15 cellular contexts compared by ENCODE assay signal in the genomic region with DNA sequence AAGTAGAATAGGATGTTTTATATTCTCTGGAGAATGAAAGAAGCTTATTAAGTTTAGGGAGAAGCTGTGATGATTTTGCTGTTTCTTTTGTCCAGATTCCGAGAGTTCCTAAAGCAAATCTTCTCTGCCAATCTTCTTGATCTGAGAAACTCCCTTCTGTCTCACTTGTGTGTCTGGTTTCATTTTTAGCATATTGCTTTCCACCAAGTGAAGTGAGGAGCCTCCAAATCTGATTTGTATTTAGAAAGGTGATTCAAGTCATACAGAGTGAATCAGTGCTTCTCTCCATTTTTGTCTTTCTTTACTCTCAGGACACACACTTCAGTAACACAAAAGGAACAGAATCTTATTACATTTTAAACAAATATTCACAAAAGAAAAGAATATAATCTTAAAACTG. TPM values are rescaled to one million over a fixed set of nuclear protein-coding genes. Genes with fewer than 3 reads are reported as not detected.
DNase-seq lines count a peak whose midpoint lies in the region; ATAC-seq and TF ChIP-seq lines count a peak whose summit lies in the region.
"Had no signal": no experiment of that assay in that cellular context is flagged by ENCODE, and none has a peak within 500 bp of the region (broad histone marks: within the 10 kb centered on the region; RNA-seq: fewer than 3 reads in every experiment).

No MANE protein-coding gene starts in this region.

- H3K4me1 ChIP-seq in OCI-LY3 (ENCODE audit: low read length) = peaks cover 18% of the 10 kb centered on the region
- H3K4me1 ChIP-seq: thyroid gland had no signal

- no peak for TF ChIP-seq CTCF in OCI-LY3 (IDR thresholded peaks at IDR 0.05; ENCODE audit: low read depth, low read length)

- H3K9me3 Mint-ChIP-seq in activated T-cell treated with anti-CD3 and anti-CD28 coated beads, Interleukin-2, amount 50 U/mL, for 4 hours = no peaks in the 10 kb centered on the region

- no peak for DNase-seq in activated T-cell treated with anti-CD3 and anti-CD28 coated beads, Interleukin-2, amount 50 U/mL, for 4 hours
- DNase-seq in activated T-cell treated with anti-CD3 and anti-CD28 coated beads, Interleukin-2, amount 50 U/mL, for 1 hour = no peak
- DNase-seq in stimulated activated naive CD8-positive, alpha-beta T cell treated with anti-CD3 and anti-CD28 coated beads, Interleukin-15, Interleukin-2, amounts not matched to agents 100 U/mL and 50 U/mL, for 24 hours = no peak
- no peak for DNase-seq in epidermal melanocyte (ENCODE audit: insufficient read length, low spot score)
- no peak for DNase-seq in Kasumi-1 (lab: John Stamatoyannopoulos, UW)
- DNase-seq: activated CD4-positive, CD25-positive, alpha-beta regulatory T cell; GF-D8; islet precursor cell; NCI-H1417; NCI-H69; posterior cingulate gyrus; thyroid gland had no signal

- no peaks in the 10 kb centered on the region for H3K27me3 ChIP-seq in OCI-LY3 (ENCODE audit: low read depth, low read length)
- H3K27me3 ChIP-seq: thyroid gland had no signal

- H3K27ac ChIP-seq in OCI-LY3 (ENCODE audit: low read length) = peak overlapping the region; percentile 64
- H3K27ac ChIP-seq: thyroid gland had no signal

- H3K4me2 ChIP-seq in OCI-LY3 (ENCODE audit: low read length) = peak overlapping the region; percentile 61

- peak overlapping the region; percentile 7; the same call in 1 of the 2 replicates for H3K9ac ChIP-seq in OCI-LY3 (ENCODE audit: low read length)

- no peaks in the 10 kb centered on the region for H3K27me3 Mint-ChIP-seq in activated T-cell treated with anti-CD3 and anti-CD28 coated beads, Interleukin-2, amount 50 U/mL, for 4 hours (ENCODE audit: low read depth)

- ATAC-seq in activated T-cell treated with anti-CD3 and anti-CD28 coated beads, Interleukin-2, amount 50 U/mL, for 4 hours = peak; percentile 82
- peak; percentile 69 for ATAC-seq in GM21381 (IDR thresholded peaks at IDR 0.05; ENCODE audit: unreplicated experiment)
- ATAC-seq in stimulated activated naive CD8-positive, alpha-beta T cell treated with anti-CD3 and anti-CD28 coated beads, Interleukin-15, Interleukin-2, amounts not matched to agents 100 U/mL and 50 U/mL, for 24 hours = peak; percentile 81
- no peak for ATAC-seq in GM19452 (IDR thresholded peaks at IDR 0.05; ENCODE audit: unreplicated experiment)

- peaks cover 17% of the 10 kb centered on the region for H3K4me1 Mint-ChIP-seq in activated T-cell treated with anti-CD3 and anti-CD28 coated beads, Interleukin-2, amount 50 U/mL, for 4 hours (ENCODE audit: low read depth)

- H4K20me1 ChIP-seq in OCI-LY3 (ENCODE audit: insufficient read depth, low read length) = no peaks in the 10 kb centered on the region

- peaks cover 17% of the 10 kb centered on the region for H3K36me3 ChIP-seq in OCI-LY3 (replicated peaks; ENCODE audit: low read depth, low read length)

- H2AFZ ChIP-seq in OCI-LY3 (ENCODE audit: low read depth, low read length) = no peak overlapping the region

- no peaks in the 10 kb centered on the region for H3K9me3 ChIP-seq in OCI-LY3 (ENCODE audit: insufficient read depth, low read length)
- H3K9me3 ChIP-seq: thyroid gland had no signal

- H3K4me3 Mint-ChIP-seq in activated T-cell treated with anti-CD3 and anti-CD28 coated beads, Interleukin-2, amount 50 U/mL, for 4 hours = no peak overlapping the region

- no peaks in the 10 kb centered on the region for H3K79me2 ChIP-seq in OCI-LY3 (ENCODE audit: low read length)

- H3K4me3 ChIP-seq in OCI-LY3 (ENCODE audit: low read length) = peak overlapping the region; percentile 35
- H3K4me3 ChIP-seq: thyroid gland had no signal

- H3K36me3 Mint-ChIP-seq in activated T-cell treated with anti-CD3 and anti-CD28 coated beads, Interleukin-2, amount 50 U/mL, for 4 hours (ENCODE audit: insufficient read depth) = peaks cover 26% of the 10 kb centered on the region

RNA-seq across cellular contexts. Expression of a gene that starts 48.4 kb away (rescaled TPM):
- 10 to 100 TPM; 16.4 to 18.5 (median 18.2) TPM for total RNA-seq in activated T-cell treated with anti-CD3 and anti-CD28 coated beads, Interleukin-2, amount 50 U/mL, for 4 hours
